Comparison of ENCODE assay signal across 9 cellular contexts in genomic region chr7:17300012-17300411, GRCh38. TPM values are rescaled to one million over a fixed set of nuclear protein-coding genes. Genes with fewer than 3 reads are reported as not detected.
DNase-seq lines count a peak whose midpoint lies in the region; ATAC-seq and TF ChIP-seq lines count a peak whose summit lies in the region.
"Had no signal": no experiment of that assay in that cellular context is flagged by ENCODE, and none has a peak within 500 bp of the region (broad histone marks: within the 10 kb centered on the region; RNA-seq: fewer than 3 reads in every experiment).

No MANE protein-coding gene starts in this region.

- H3K4me3 ChIP-seq in Peyer's patch (peak overlapping the region; percentile 73 to 93 (median 88)), esophagus (ENCODE audit: low read depth in 1 of 2, low read length in 2 of 2) (peak overlapping the region; percentile 77 to 100), ovary (peak overlapping the region; percentile 74)

- H3K27me3 Mint-ChIP-seq in Calu3 (ENCODE audit: unreplicated experiment): no peaks in the 10 kb centered on the region

- peak overlapping the region; percentile 93 for H3K27ac Mint-ChIP-seq in Calu3 (ENCODE audit: unreplicated experiment)

- WGBS in esophagus, 2 donors: 3 to 5% methylated on average over 5 of the region's 5 CpGs
- 11 to 26% (median 17%) methylated on average over 5 of the region's 5 CpGs for WGBS in ovary, 3 donors

- H3K27me3 ChIP-seq in Peyer's patch: no peaks in the 10 kb centered on the region
- no peaks in the 10 kb centered on the region for H3K27me3 ChIP-seq in esophagus (ENCODE audit: control insufficient read depth in 1 of 2, insufficient read depth in 2 of 2, low read length in 2 of 2)
- H3K27me3 ChIP-seq in ovary: no peaks in the 10 kb centered on the region

- no peak for TF ChIP-seq CTCF in Calu3 (IDR thresholded peaks at IDR 0.05; ENCODE audit: unreplicated experiment)
- no peak for TF ChIP-seq CTCF in Peyer's patch (IDR thresholded peaks at IDR 0.05)
- no peak for TF ChIP-seq CTCF in ovary (IDR thresholded peaks at IDR 0.05)

- no peak for DNase-seq in Calu3
- no peak for DNase-seq in Peyer's patch
- DNase-seq in ovary: no peak
- DNase-seq in kidney tubule cell (ENCODE audit: low spot score): no peak
- DNase-seq: NCI-H1694 treated with DMSO at 0.1 percent for 48 hours had no signal

- no peaks in the 10 kb centered on the region for H3K9me3 Mint-ChIP-seq in Calu3 (ENCODE audit: low read depth, unreplicated experiment)

- TF ChIP-seq EP300 in ovary (IDR thresholded peaks at IDR 0.05): no peak

- no peaks in the 10 kb centered on the region for H3K36me3 ChIP-seq in Peyer's patch
- no peaks in the 10 kb centered on the region for H3K36me3 ChIP-seq in esophagus (ENCODE audit: control insufficient read depth in 2 of 2, insufficient read depth in 2 of 2, low read length in 1 of 2)
- no peaks in the 10 kb centered on the region for H3K36me3 ChIP-seq in ovary

- H3K4me1 ChIP-seq in Peyer's patch (peaks cover 0 to 21% (median 0%) of the 10 kb centered on the region in 4 donors), esophagus (ENCODE audit: control insufficient read depth in 2 of 2, insufficient read depth in 2 of 2, low read length in 1 of 2) (no peaks in the 10 kb centered on the region), ovary (ENCODE audit: insufficient read depth) (no peaks in the 10 kb centered on the region)

- intact Hi-C loops in Calu3 (cut with micrococcal nuclease; ENCODE audit: unreplicated experiment) (loop anchor here (2.0 to 5.0 kb wide), 2 partner anchors 165 to 293 kb away; no protein-coding TSS in a partner anchor), ovary (cut with DNase I) (no loop called here)

- peak overlapping the region; percentile 85 for H3K4me3 Mint-ChIP-seq in Calu3 (ENCODE audit: low read depth, unreplicated experiment)

- TF ChIP-seq POLR2A in Peyer's patch (IDR thresholded peaks at IDR 0.05) (no peak), ovary (IDR thresholded peaks at IDR 0.05) (no peak)

- peaks cover 28% of the 10 kb centered on the region for H3K4me1 Mint-ChIP-seq in Calu3 (ENCODE audit: low read depth, unreplicated experiment)

- CTCF ChIA-PET in Calu3 (lab: Charles Lee): interaction anchor here (0.6 to 1.4 kb wide), 4 partner anchors 8 to 378 kb away, joined by 3 to 4 read pairs (median 4); no protein-coding TSS in a partner anchor

- H3K9me3 ChIP-seq in Peyer's patch (no peaks in the 10 kb centered on the region), esophagus (ENCODE audit: control insufficient read depth in 2 of 2, insufficient read depth in 1 of 2, low read depth in 1 of 2, low read length in 1 of 2) (no peaks in the 10 kb centered on the region), ovary (no peaks in the 10 kb centered on the region)

- TSS peak; percentile 32 for BruUV-seq in Calu3 (replicated peaks; lab: Mats Ljungman, UMichigan)

- peaks cover 54% of the 10 kb centered on the region for H3K36me3 Mint-ChIP-seq in Calu3 (ENCODE audit: insufficient read depth, unreplicated experiment)

- H3K27ac ChIP-seq in Peyer's patch (peak overlapping the region; percentile 91 to 99 (median 97)), esophagus (ENCODE audit: low read depth in 2 of 2, low read length in 1 of 2) (peak overlapping the region; percentile 94 to 98), ovary (no peak overlapping the region)

- ATAC-seq in GM19463 (IDR thresholded peaks at IDR 0.05; ENCODE audit: unreplicated experiment) (no peak), GM21619 (IDR thresholded peaks at IDR 0.05; ENCODE audit: unreplicated experiment) (no peak), HG02678 (IDR thresholded peaks at IDR 0.05; ENCODE audit: unreplicated experiment) (no peak)

RNA-seq across cellular contexts. Expression of gene AHR, which starts 1.6 kb away (rescaled TPM):
- total RNA-seq in Calu3 (2022): 280 and 288 TPM in 2 replicates
- 100 to 1,000 TPM in 1 of 4 donors, 10 to 100 TPM in 3; 24.3 to 110 (median 39.4) TPM for total RNA-seq in Peyer's patch
- 1 to 10 TPM; 4.7 to 7.8 TPM for polyA plus RNA-seq in esophagus
- 100 to 1,000 TPM in 1 of 7 donors, 10 to 100 TPM in 6; 20.5 to 105 (median 45.5) TPM for total RNA-seq in ovary
- 10 to 100 TPM in 1 of 2 donors, 1 to 10 TPM in 1; 9.7 to 35.0 TPM for polyA plus RNA-seq in ovary

Comparison
In these comparisons a context has a peak if more than half of its experiments do, and no peak if none do; other contexts are left out.
1. H3K27ac ChIP-seq: peak in Peyer's patch (4 of 4) and esophagus (2 of 2); none in ovary (0 of 2).
2. Peak in every context shown above with its lines, with median percentiles within 50 percentile points of each other: H3K4me3 ChIP-seq.